In the genomic region with DNA sequence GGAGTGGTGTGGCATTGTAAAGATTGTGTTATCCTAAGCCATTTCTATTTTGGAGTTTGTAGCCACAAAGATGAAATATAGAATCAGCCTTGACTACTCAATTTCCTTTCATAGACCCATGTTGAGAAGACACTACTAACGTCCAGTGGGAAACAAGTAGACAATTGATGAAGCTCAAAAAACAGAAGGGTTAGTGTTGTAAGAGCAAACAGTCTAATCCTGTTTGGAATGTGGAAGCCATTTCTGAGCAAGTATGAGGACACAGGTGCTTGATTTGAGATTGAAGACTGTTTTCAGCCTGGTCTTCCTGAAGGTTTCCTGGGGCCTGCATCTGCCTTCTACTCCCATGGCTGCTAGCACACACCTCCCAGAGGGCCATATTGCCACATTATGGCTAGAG, we compare ENCODE assay signal across 20 cellular contexts. TPM values are rescaled to one million over a fixed set of nuclear protein-coding genes. Genes with fewer than 3 reads are reported as not detected.
DNase-seq lines count a peak whose midpoint lies in the region; ATAC-seq and TF ChIP-seq lines count a peak whose summit lies in the region.
"Had no signal": no experiment of that assay in that cellular context is flagged by ENCODE, and none has a peak within 500 bp of the region (broad histone marks: within the 10 kb centered on the region; RNA-seq: fewer than 3 reads in every experiment).

No MANE protein-coding gene starts in this region.

- CTCF ChIA-PET in CD8-positive, alpha-beta memory T cell (lab: Charles Lee): no interaction called here

- 87 to 100% methylated on average over 1 of the region's 1 CpG for WGBS in endodermal cell (ENCODE audit: insufficient coverage in 1 of 2, insufficient read length in 1 of 2), 2 experiments
- WGBS in suprapubic skin: 61% methylated on average over 1 of the region's 1 CpG

- no peaks in the 10 kb centered on the region for H3K9me3 Mint-ChIP-seq in CD8-positive, alpha-beta memory T cell
- peaks cover 2% of the 10 kb centered on the region for H3K9me3 Mint-ChIP-seq in endodermal cell
- H3K9me3 Mint-ChIP-seq in progenitor cell of endocrine pancreas (ENCODE audit: low read depth): peaks cover under 1% of the 10 kb centered on the region
- H3K9me3 Mint-ChIP-seq: H9, IgD-negative memory B cell had no signal

- TF ChIP-seq EP300 in suprapubic skin (IDR thresholded peaks at IDR 0.05): no peak

- peaks cover 34% of the 10 kb centered on the region for H3K4me1 ChIP-seq in CD8-positive, alpha-beta memory T cell (ENCODE audit: insufficient read depth, low read length)
- peaks cover 8% of the 10 kb centered on the region for H3K4me1 ChIP-seq in endodermal cell (ENCODE audit: control insufficient read depth, insufficient read depth, low read length)
- no peaks in the 10 kb centered on the region for H3K4me1 ChIP-seq in suprapubic skin

- H3K4me3 ChIP-seq in CD8-positive, alpha-beta memory T cell (ENCODE audit: low read length): no peak overlapping the region
- H3K4me3 ChIP-seq in endodermal cell (ENCODE audit: low read length) (peak overlapping the region; percentile 43), suprapubic skin (no peak overlapping the region)
- H3K4me3 ChIP-seq: GM23248, Peyer's patch had no signal

- no peaks in the 10 kb centered on the region for H3K9me3 ChIP-seq in CD8-positive, alpha-beta memory T cell (ENCODE audit: low read length)
- H3K9me3 ChIP-seq in endodermal cell (ENCODE audit: control insufficient read depth, low read length): no peaks in the 10 kb centered on the region
- no peaks in the 10 kb centered on the region for H3K9me3 ChIP-seq in suprapubic skin
- H3K9me3 ChIP-seq: Peyer's patch had no signal

- no peak overlapping the region for H3K4me3 Mint-ChIP-seq in CD8-positive, alpha-beta memory T cell
- H3K4me3 Mint-ChIP-seq in endodermal cell (no peak overlapping the region), progenitor cell of endocrine pancreas (ENCODE audit: low read depth) (no peak overlapping the region)
- H3K4me3 Mint-ChIP-seq: CD4-positive, alpha-beta T cell; H9; IgD-negative memory B cell had no signal

- H3K27me3 Mint-ChIP-seq in CD8-positive, alpha-beta memory T cell: no peaks in the 10 kb centered on the region
- H3K27me3 Mint-ChIP-seq in endodermal cell (ENCODE audit: insufficient read depth) (no peaks in the 10 kb centered on the region), progenitor cell of endocrine pancreas (no peaks in the 10 kb centered on the region)
- H3K27me3 Mint-ChIP-seq: CD4-positive, alpha-beta T cell; IgD-negative memory B cell had no signal

- H3K4me1 Mint-ChIP-seq in CD8-positive, alpha-beta memory T cell: peaks cover 53 to 73% (median 72%) of the 10 kb centered on the region in 3 donors
- peaks cover 17% of the 10 kb centered on the region for H3K4me1 Mint-ChIP-seq in endodermal cell
- peaks cover 5% of the 10 kb centered on the region for H3K4me1 Mint-ChIP-seq in progenitor cell of endocrine pancreas (ENCODE audit: low read depth)

- no peak for TF ChIP-seq CTCF in endodermal cell (conservative IDR thresholded peaks at IDR 0.05)
- TF ChIP-seq CTCF in progenitor cell of endocrine pancreas (IDR thresholded peaks at IDR 0.05; ENCODE audit: unreplicated experiment): no peak
- no peak for TF ChIP-seq CTCF in suprapubic skin (IDR thresholded peaks at IDR 0.05)

- peaks cover 3% of the 10 kb centered on the region for H3K36me3 ChIP-seq in CD8-positive, alpha-beta memory T cell (ENCODE audit: insufficient read depth, low read length)
- H3K36me3 ChIP-seq in endodermal cell (ENCODE audit: control insufficient read depth, insufficient read depth, low read length) (peaks cover 66% of the 10 kb centered on the region), suprapubic skin (peaks cover 21% of the 10 kb centered on the region)

- H3K27ac ChIP-seq in CD8-positive, alpha-beta memory T cell (ENCODE audit: low read depth, low read length): no peak overlapping the region
- H3K27ac ChIP-seq in endodermal cell (ENCODE audit: low read depth, low read length) (no peak overlapping the region), suprapubic skin (no peak overlapping the region)
- H3K27ac ChIP-seq: GM23248, Peyer's patch had no signal

- no peak for ATAC-seq in HG03196 (IDR thresholded peaks at IDR 0.05; ENCODE audit: unreplicated experiment)
- ATAC-seq in GM21447 (IDR thresholded peaks at IDR 0.05; ENCODE audit: unreplicated experiment): no peak

- TF ChIP-seq POLR2A in suprapubic skin (IDR thresholded peaks at IDR 0.05): no peak

- no peak for DNase-seq in CD8-positive, alpha-beta memory T cell
- DNase-seq in HuH-7 (ENCODE audit: low spot score) (peak; percentile 54), endodermal cell (no peak), progenitor cell of endocrine pancreas (ENCODE audit: low spot score, unreplicated experiment) (no peak), suprapubic skin (ENCODE audit: low spot score in 2 of 2) (no peak)
- DNase-seq: Calu3; CD4-positive, alpha-beta T cell; DMS153; GM23248; H9; Karpas-422; NCI-H1694 treated with DMSO at 0.1 percent for 48 hours; NCI-H2081 treated with DMSO at 0.1 percent for 48 hours; NCI-H2171 treated with DMSO at 0.1 percent for 48 hours; NCI-H524 treated with DMSO at 0.1 percent for 48 hours; NCI-H82; Peyer's patch had no signal

- POLR2A ChIA-PET in CD8-positive, alpha-beta memory T cell (lab: Charles Lee): no interaction called here

- peaks cover 17 to 52% (median 24%) of the 10 kb centered on the region in 3 donors for H3K36me3 Mint-ChIP-seq in CD8-positive, alpha-beta memory T cell
- peaks cover 58% of the 10 kb centered on the region for H3K36me3 Mint-ChIP-seq in endodermal cell (ENCODE audit: low read depth)
- peaks cover 36% of the 10 kb centered on the region for H3K36me3 Mint-ChIP-seq in progenitor cell of endocrine pancreas (ENCODE audit: insufficient read depth)

- no peaks in the 10 kb centered on the region for H3K27me3 ChIP-seq in CD8-positive, alpha-beta memory T cell (ENCODE audit: insufficient read depth, low read length, poor library complexity, severe bottlenecking)
- no peaks in the 10 kb centered on the region for H3K27me3 ChIP-seq in endodermal cell (ENCODE audit: control insufficient read depth, insufficient read depth, low read length, poor library complexity, severe bottlenecking)
- H3K27me3 ChIP-seq in suprapubic skin: no peaks in the 10 kb centered on the region
- H3K27me3 ChIP-seq: Peyer's patch had no signal

- no peak overlapping the region for H3K9ac ChIP-seq in endodermal cell (ENCODE audit: extremely low read depth, low read length, poor library complexity, severe bottlenecking)
- H3K9ac ChIP-seq: GM23248 had no signal

- peak overlapping the region in 5 of 8 donors; percentile 42 to 66 (median 55) for H3K27ac Mint-ChIP-seq in CD8-positive, alpha-beta memory T cell
- H3K27ac Mint-ChIP-seq in endodermal cell: peak overlapping the region; percentile 94
- H3K27ac Mint-ChIP-seq in progenitor cell of endocrine pancreas: peak overlapping the region; percentile 43
- H3K27ac Mint-ChIP-seq: CD4-positive, alpha-beta T cell; IgD-negative memory B cell had no signal

RNA-seq across cellular contexts. Expression of a gene that starts 29.1 kb away (rescaled TPM):
- total RNA-seq in CD8-positive, alpha-beta memory T cell: 10 to 100 TPM; 30.1 to 30.9 TPM
- polyA plus RNA-seq in CD8-positive, alpha-beta memory T cell: 62.1 TPM
- total RNA-seq in endodermal cell (10 to 100 TPM; 38.7 to 59.2 TPM), progenitor cell of endocrine pancreas (17.4 and 18.5 TPM in 2 replicates), suprapubic skin (10 to 100 TPM; 16.9 to 36.9 (median 20.3) TPM)
- polyA plus RNA-seq in endodermal cell (2013, experiment 1 of 2): 19.3 TPM
- 21.8 TPM for polyA plus RNA-seq in endodermal cell (2013, experiment 2 of 2)

Comparison
In these comparisons a context has a peak if more than half of its experiments do, and no peak if none do; other contexts are left out.
1. H3K27ac Mint-ChIP-seq: peak in every context shown above with its lines; median percentile 94 in endodermal cell; 55 in CD8-positive, alpha-beta memory T cell; 43 in progenitor cell of endocrine pancreas.